8 cellular contexts compared by ENCODE assay signal in genomic region chr19:1859319-1859718, GRCh38. TPM values are rescaled to one million over a fixed set of nuclear protein-coding genes. Genes with fewer than 3 reads are reported as not detected.
DNase-seq lines count a peak whose midpoint lies in the region; ATAC-seq, FAIRE-seq and TF ChIP-seq lines count a peak whose summit lies in the region.
"Had no signal": no experiment of that assay in that cellular context is flagged by ENCODE, and none has a peak within 500 bp of the region (broad histone marks: within the 10 kb centered on the region; RNA-seq: fewer than 3 reads in every experiment).

No MANE protein-coding gene starts in this region.

- H3K36me3 ChIP-seq in Karpas-422 (ENCODE audit: insufficient read depth, low read length), result no peaks in the 10 kb centered on the region
- peaks cover 0 to 2% (median 0%) of the 10 kb centered on the region in 3 donors for H3K36me3 ChIP-seq in esophagus squamous epithelium

- peak in 1 of 2 experiments; percentile 20; a peak in 3 of 6 replicates for ATAC-seq in A549
- no peak for ATAC-seq in GM18873 (IDR thresholded peaks at IDR 0.05; ENCODE audit: low FRiP score, unreplicated experiment)

- TF ChIP-seq RAD21 in A549 (conservative IDR thresholded peaks at IDR 0.05 in 1 of 2, IDR thresholded peaks at IDR 0.05 in 1 of 2), result no peak

- intact Hi-C loops in esophagus squamous epithelium (cut with DNase I), result no loop called here

- peak overlapping the region; percentile 97 for H3K9ac ChIP-seq in Karpas-422 (ENCODE audit: low read length)

- DNase-seq in A549 (ENCODE audit: low read depth in 1 of 2, low spot score in 1 of 2), result peak in 1 of 2 experiments; percentile 51
- DNase-seq in Karpas-422, result no peak
- no peak for DNase-seq in esophagus squamous epithelium (lab: John Stamatoyannopoulos, UW)
- no peak for DNase-seq in kidney glomerular epithelial cell (lab: John Stamatoyannopoulos, UW)
- DNase-seq in stimulated activated CD4-positive, alpha-beta T cell treated with anti-CD3 and anti-CD28 coated beads, Interleukin-4, amount 100 ng/mL, for 4 hours, result no peak
- DNase-seq: DMS79 had no signal

- H3K27me3 ChIP-seq in Karpas-422 (ENCODE audit: low read length), result no peaks in the 10 kb centered on the region
- no peaks in the 10 kb centered on the region for H3K27me3 ChIP-seq in esophagus squamous epithelium

- H3K4me1 ChIP-seq in A549 (peaks cover 68% of the 10 kb centered on the region), Karpas-422 (ENCODE audit: low read length) (peaks cover 72% of the 10 kb centered on the region), esophagus squamous epithelium (peaks cover 70 to 84% (median 79%) of the 10 kb centered on the region in 3 donors)

- TF ChIP-seq POLR2A in A549 (IDR thresholded peaks at IDR 0.05; ENCODE audit: low read length) (no peak), esophagus squamous epithelium (IDR thresholded peaks at IDR 0.05) (peak in 1 of 4 donors; percentile 6)

- H2AFZ ChIP-seq in Karpas-422 (ENCODE audit: low read length), result no peak overlapping the region

- H3K9me2 ChIP-seq in Karpas-422 (replicated peaks; ENCODE audit: insufficient read depth, low read length), result no peaks in the 10 kb centered on the region

- no peak for FAIRE-seq in A549 (lab: Jason Lieb, UNC)
- FAIRE-seq: frontal cortex had no signal

- H3K27ac ChIP-seq in A549, result peak overlapping the region; percentile 99 to 100
- peak overlapping the region; percentile 96 for H3K27ac ChIP-seq in Karpas-422 (ENCODE audit: low read length)
- peak overlapping the region in 3 of 4 donors; percentile 67 to 97 (median 96) for H3K27ac ChIP-seq in esophagus squamous epithelium

- no peak for TF ChIP-seq EP300 in A549 (IDR thresholded peaks at IDR 0.05)

- H3K9me3 ChIP-seq in A549 (no peaks in the 10 kb centered on the region), Karpas-422 (ENCODE audit: low read length) (no peaks in the 10 kb centered on the region), esophagus squamous epithelium (no peaks in the 10 kb centered on the region)

- 21% methylated on average over 7 of the region's 14 CpGs for WGBS in A549 (ENCODE audit: missing lambda C conversion rate)
- WGBS in esophagus squamous epithelium, 2 donors, result 25 to 26% methylated on average over 9 to 10 of the region's 14 CpGs

- TF ChIP-seq CTCF in A549 (IDR thresholded peaks at IDR 0.05) (no peak), esophagus squamous epithelium (IDR thresholded peaks at IDR 0.05) (no peak)

- peaks cover 60% of the 10 kb centered on the region for H4K20me1 ChIP-seq in Karpas-422 (ENCODE audit: insufficient read depth, low read depth, low read length)

- H3K79me2 ChIP-seq in Karpas-422 (ENCODE audit: low read length), result peaks cover 83% of the 10 kb centered on the region

- peak overlapping the region; percentile 68 for H3K4me3 ChIP-seq in A549
- peak overlapping the region; percentile 93; the same call in 1 of the 2 replicates for H3K4me3 ChIP-seq in Karpas-422 (ENCODE audit: low read length)
- H3K4me3 ChIP-seq in esophagus squamous epithelium, result peak overlapping the region in 1 of 4 donors; percentile 77

- peak overlapping the region; percentile 99 for H3K4me2 ChIP-seq in A549
- peak overlapping the region; percentile 90 for H3K4me2 ChIP-seq in Karpas-422 (ENCODE audit: low read depth, low read length, poor library complexity, severe bottlenecking)

- POLR2A ChIA-PET in A549 (lab: Yijun Ruan, JAX), result no interaction called here

- CTCF ChIA-PET in A549 (lab: Yijun Ruan, JAX), result interaction anchor here (2.9 kb wide), 1 partner anchor 10 kb away, joined by 12 read pairs; no protein-coding TSS in a partner anchor

TF ChIP-seq in A549, 52 proteins besides CTCF, POLR2A, EP300 and RAD21:
- TF ChIP-seq GATA3 (IDR thresholded peaks at IDR 0.05; ENCODE audit: borderline replicate concordance) (no peak), SMC3 (IDR thresholded peaks at IDR 0.05) (no peak), HOXA7 (CRISPR knock-in tag; IDR thresholded peaks at IDR 0.05) (no peak), ZFP36 (IDR thresholded peaks at IDR 0.05; ENCODE audit: borderline replicate concordance, partially characterized antibody) (peak; percentile 55)
TF ChIP-seq in A549: peak in this region for 1.

RNA-seq across cellular contexts. Expression of gene KLF16, which starts 4.1 kb away (rescaled TPM):
- polyA plus RNA-seq in A549 (2011; rRNA removed), result 4.1 and 5.8 TPM in 2 replicates
- 22.9 and 43.9 TPM in 2 replicates for polyA plus RNA-seq in A549 (2012; cell fraction: cytosol; rRNA removed)
- polyA plus RNA-seq in A549 (2012; cell fraction: nucleus; rRNA removed), result 36.5 and 74.1 TPM in 2 replicates
- polyA plus RNA-seq in A549 (2017; fragmentation: RNase III; extraction: RNeasy Plus Mini Kit Qiagen cat#74134 plus additional on column Dnase treatment), result 23.9 to 28.0 TPM (median 25.7 TPM) in 3 replicates
- 2.7 and 4.3 TPM in 2 replicates for polyA minus RNA-seq in A549 (2011; rRNA and poly(A)+ RNA removed)
- total RNA-seq in Karpas-422 (2014; rRNA removed; shearing (Covaris generic); ENCODE audit: low replicate concordance), result 12.8 and 13.2 TPM in 2 replicates
- 10 to 100 TPM in 1 of 4 donors, 1 to 10 TPM in 3; 8.3 to 13.5 (median 9.1) TPM for total RNA-seq in esophagus squamous epithelium

RNA-seq across cellular contexts. Expression of gene REXO1, which starts 11.0 kb away (rescaled TPM):
- 5.6 and 7.3 TPM in 2 replicates for polyA plus RNA-seq in A549 (2011; rRNA removed)
- polyA plus RNA-seq in A549 (2012; cell fraction: cytosol; rRNA removed), result 25.2 and 29.8 TPM in 2 replicates
- 73.2 and 590 TPM in 2 replicates for polyA plus RNA-seq in A549 (2012; cell fraction: nucleus; rRNA removed)
- polyA plus RNA-seq in A549 (2017; fragmentation: RNase III; extraction: RNeasy Plus Mini Kit Qiagen cat#74134 plus additional on column Dnase treatment), result 13.8 to 15.6 TPM (median 14.5 TPM) in 3 replicates
- 5.5 and 18.1 TPM in 2 replicates for polyA minus RNA-seq in A549 (2011; rRNA and poly(A)+ RNA removed)
- total RNA-seq in Karpas-422 (2014; rRNA removed; shearing (Covaris generic); ENCODE audit: low replicate concordance), result 15.7 and 16.3 TPM in 2 replicates
- 10 to 100 TPM in 3 of 4 donors, 1 to 10 TPM in 1; 7.5 to 16.4 (median 15.4) TPM for total RNA-seq in esophagus squamous epithelium

RNA-seq across cellular contexts. Expression of gene ABHD17A, which starts 26.0 kb away (rescaled TPM):
- polyA plus RNA-seq in A549 (2011; rRNA removed), result 12.8 and 14.8 TPM in 2 replicates
- 38.5 and 63.7 TPM in 2 replicates for polyA plus RNA-seq in A549 (2012; cell fraction: cytosol; rRNA removed)
- polyA plus RNA-seq in A549 (2012; cell fraction: nucleus; rRNA removed), result 70.9 and 111 TPM in 2 replicates
- 20.9 to 23.1 TPM (median 21.7 TPM) in 3 replicates for polyA plus RNA-seq in A549 (2017; fragmentation: RNase III; extraction: RNeasy Plus Mini Kit Qiagen cat#74134 plus additional on column Dnase treatment)
- 4.3 and 5.5 TPM in 2 replicates for polyA minus RNA-seq in A549 (2011; rRNA and poly(A)+ RNA removed)
- total RNA-seq in Karpas-422 (2014; rRNA removed; shearing (Covaris generic); ENCODE audit: low replicate concordance), result 52.5 and 110 TPM in 2 replicates
- 10 to 100 TPM; 78.4 to 91.7 (median 82.9) TPM for total RNA-seq in esophagus squamous epithelium

RNA-seq across cellular contexts. Expression of gene ADAT3, which starts 45.9 kb away (rescaled TPM):
- polyA plus RNA-seq in A549 (2011; rRNA removed) (0.65 and 0.66 TPM in 2 replicates), A549 (2017; fragmentation: RNase III; extraction: RNeasy Plus Mini Kit Qiagen cat#74134 plus additional on column Dnase treatment) (4.2 to 5.6 TPM (median 5.3 TPM) in 3 replicates)
- 4.3 and 7.9 TPM in 2 replicates for polyA plus RNA-seq in A549 (2012; cell fraction: cytosol; rRNA removed)
- polyA plus RNA-seq in A549 (2012; cell fraction: nucleus; rRNA removed), result 9.1 and 18.1 TPM in 2 replicates
- 0.58 and 1.3 TPM in 2 replicates for polyA minus RNA-seq in A549 (2011; rRNA and poly(A)+ RNA removed)
- 1.2 and 5.2 TPM in 2 replicates for total RNA-seq in Karpas-422 (2014; rRNA removed; shearing (Covaris generic); ENCODE audit: low replicate concordance)
- 10 to 100 TPM in 2 of 4 donors, 1 to 10 TPM in 2; 4.7 to 20.4 (median 11.1) TPM for total RNA-seq in esophagus squamous epithelium

RNA-seq across cellular contexts. Expression of gene SCAMP4, which starts 45.9 kb away (rescaled TPM):
- polyA plus RNA-seq in A549 (2011; rRNA removed), result 7.6 and 11.9 TPM in 2 replicates
- polyA plus RNA-seq in A549 (2012; cell fraction: cytosol; rRNA removed), result 30.6 and 45.0 TPM in 2 replicates
- 52.5 and 89.2 TPM in 2 replicates for polyA plus RNA-seq in A549 (2012; cell fraction: nucleus; rRNA removed)
- 60.9 to 63.4 TPM (median 63.0 TPM) in 3 replicates for polyA plus RNA-seq in A549 (2017; fragmentation: RNase III; extraction: RNeasy Plus Mini Kit Qiagen cat#74134 plus additional on column Dnase treatment)
- 7.4 and 13.4 TPM in 2 replicates for polyA minus RNA-seq in A549 (2011; rRNA and poly(A)+ RNA removed)
- total RNA-seq in Karpas-422 (2014; rRNA removed; shearing (Covaris generic); ENCODE audit: low replicate concordance), result 18.4 and 23.8 TPM in 2 replicates
- total RNA-seq in esophagus squamous epithelium, result 100 to 1,000 TPM in 1 of 4 donors, 10 to 100 TPM in 3; 49.8 to 144 (median 83.9) TPM
